Comparison of ENCODE assay signal across 23 cellular contexts in genomic region chr10:37707829-37708578, GRCh38.
"Had no signal": no experiment of that assay in that cellular context is flagged by ENCODE, and none has a peak within 500 bp of the region (broad histone marks: within the 10 kb centered on the region; RNA-seq: fewer than 3 reads in every experiment).

No MANE protein-coding gene starts in this region.

- H3K36me3 ChIP-seq: brain microvascular endothelial cell, prostate gland, right atrium auricular region, tibial artery had no signal

- H3K9me3 ChIP-seq: prostate gland, right atrium auricular region, tibial artery had no signal

- H3K27ac ChIP-seq: brain microvascular endothelial cell, epithelial cell of prostate, foreskin keratinocyte, prostate gland, right atrium auricular region, tibial artery had no signal

- DNase-seq: activated CD4-positive, alpha-beta T cell treated with anti-CD3 and anti-CD28 coated beads, Interleukin-2, amount 10 ng/mL, durations not matched to agents 24 days and 14 days; activated CD4-positive, CD25-positive, alpha-beta regulatory T cell; activated CD8-positive, alpha-beta T cell treated with anti-CD3 and anti-CD28 coated beads, Interleukin-2, amount 10 ng/mL, durations not matched to agents 7 days and 5 days; activated effector memory CD4-positive, alpha-beta T cell treated with Interleukin-2 at 50 U/mL for 16 hours; activated naive CD4-positive, alpha-beta T cell treated with anti-CD3 and anti-CD28 coated beads, Interleukin-2, amount 50 U/mL, for 16 hours; activated T-cell treated with anti-CD3 and anti-CD28 coated beads, Interleukin-2, amount 50 U/mL, for 48 hours; aorta; brain microvascular endothelial cell; central memory CD4-positive, alpha-beta T cell; endodermal cell; foreskin keratinocyte; glutamatergic neuron; hypothalamus; kidney; nephron progenitor cell; stimulated activated CD4-positive, alpha-beta T cell treated with anti-CD3 and anti-CD28 coated beads, Interleukin-2, amount 100 ng/mL, for 24 hours; stimulated activated naive CD4-positive, alpha-beta T cell treated with Interleukin-2 at 50 U/mL for 16 hours; substantia nigra; tibial artery had no signal

- H3K27me3 ChIP-seq: brain microvascular endothelial cell, foreskin keratinocyte, right atrium auricular region, tibial artery had no signal

- H3K4me1 ChIP-seq: foreskin keratinocyte, prostate gland, tibial artery had no signal

- H3K4me3 ChIP-seq: lung, prostate gland, right atrium auricular region, tibial artery had no signal
